In the genomic region with DNA sequence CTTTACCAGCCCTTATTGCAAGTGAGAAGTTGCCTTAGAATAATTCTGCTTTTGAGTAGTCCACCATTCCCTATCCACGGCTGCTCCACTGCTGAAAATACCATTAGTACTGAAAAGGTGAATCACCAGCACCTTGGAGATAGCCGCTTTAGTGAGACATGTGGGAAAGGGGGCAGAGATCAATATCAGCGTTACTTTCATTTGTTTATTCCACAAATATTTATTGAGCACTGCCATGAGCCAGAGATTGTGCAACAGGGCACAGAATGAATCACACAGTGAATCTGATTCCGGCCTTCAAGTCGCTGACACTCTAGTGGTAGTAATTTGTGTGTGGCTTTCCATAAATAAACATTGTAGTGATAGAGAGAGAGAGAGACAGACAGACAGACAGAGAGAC, we compare ENCODE assay signal across 27 cellular contexts. TPM values are rescaled to one million over a fixed set of nuclear protein-coding genes. Genes with fewer than 3 reads are reported as not detected.
"Had no signal": no experiment of that assay in that cellular context is flagged by ENCODE, and none has a peak within 500 bp of the region (broad histone marks: within the 10 kb centered on the region; RNA-seq: fewer than 3 reads in every experiment).

No MANE protein-coding gene starts in this region.

- H3K4me3 Mint-ChIP-seq: activated CD8-positive, alpha-beta T cell treated with anti-CD3 and anti-CD28 coated beads, Interleukin-2, amount 10 ng/mL, durations not matched to agents 7 days and 5 days; activated naive CD8-positive, alpha-beta T cell; activated T-helper 17 cell treated with anti-CD3 and anti-CD28 coated beads, Interleukin-2, amount 50 U/mL, for 72 hours; natural killer cell treated with Interleukin-12 subunit alpha and Interleukin-12 subunit beta and Interleukin-15 and Interleukin-18, amount 100 ng/mL, for 72 hours; stimulated activated naive CD8-positive, alpha-beta T cell treated with anti-CD3 and anti-CD28 coated beads, Interleukin-15, Interleukin-2, amounts not matched to agents 100 ng/mL and 50 ng/mL, for 24 hours had no signal

- H3K9me3 ChIP-seq: body of pancreas, neutrophil, ovary, prostate gland, thyroid gland had no signal

- H3K27me3 Mint-ChIP-seq: activated naive CD8-positive, alpha-beta T cell; natural killer cell treated with Interleukin-12 subunit alpha and Interleukin-12 subunit beta and Interleukin-15 and Interleukin-18, amount 100 ng/mL, for 72 hours; stimulated activated naive CD8-positive, alpha-beta T cell treated with anti-CD3 and anti-CD28 coated beads, Interleukin-15, Interleukin-2, amounts not matched to agents 100 ng/mL and 50 ng/mL, for 24 hours had no signal

- H3K27ac Mint-ChIP-seq: activated CD8-positive, alpha-beta T cell treated with anti-CD3 and anti-CD28 coated beads, Interleukin-2, amount 10 ng/mL, durations not matched to agents 7 days and 5 days; activated naive CD8-positive, alpha-beta T cell; activated T-helper 17 cell treated with anti-CD3 and anti-CD28 coated beads, Interleukin-2, amount 50 U/mL, for 72 hours; natural killer cell treated with Interleukin-12 subunit alpha and Interleukin-12 subunit beta and Interleukin-15 and Interleukin-18, amount 100 ng/mL, for 72 hours; stimulated activated naive CD8-positive, alpha-beta T cell treated with anti-CD3 and anti-CD28 coated beads, Interleukin-15, Interleukin-2, amounts not matched to agents 100 ng/mL and 50 ng/mL, for 24 hours had no signal

- H3K36me3 ChIP-seq: left lung, neutrophil, ovary, prostate gland, right atrium auricular region, thyroid gland had no signal

- H3K27me3 ChIP-seq: body of pancreas, left lung, neutrophil, ovary, right atrium auricular region, thyroid gland had no signal

- H3K4me1 Mint-ChIP-seq: activated T-helper 17 cell treated with anti-CD3 and anti-CD28 coated beads, Interleukin-2, amount 50 U/mL, for 72 hours had no signal

- H3K4me1 ChIP-seq: body of pancreas, left lung, prostate gland, right atrium auricular region, thyroid gland had no signal

- H3K4me3 ChIP-seq: body of pancreas, left lung, lung, ovary, prostate gland, right atrium auricular region, thyroid gland had no signal

- H3K27ac ChIP-seq: body of pancreas, left lung, neutrophil, ovary, prostate gland, right atrium auricular region, thyroid gland, VCaP had no signal

- ATAC-seq: activated CD4-positive, CD25-positive, alpha-beta regulatory T cell treated with anti-CD3 and anti-CD28 coated beads, Interleukin-2, amount 50 U/mL, for 24 hours; activated CD8-positive, alpha-beta T cell treated with anti-CD3 and anti-CD28 coated beads, Interleukin-2, amount 10 ng/mL, durations not matched to agents 7 days and 5 days; activated T-helper 17 cell treated with anti-CD3 and anti-CD28 coated beads, Interleukin-2, amount 50 U/mL, for 72 hours; body of pancreas; left lung; natural killer cell treated with Interleukin-12 subunit alpha and Interleukin-12 subunit beta and Interleukin-15 and Interleukin-18, amount 100 ng/mL, for 72 hours had no signal

- DNase-seq: activated CD4-positive, alpha-beta T cell treated with anti-CD3 and anti-CD28 coated beads, Interleukin-2, amount 50 U/mL, for 1 hour; activated CD8-positive, alpha-beta T cell treated with anti-CD3 and anti-CD28 coated beads, Interleukin-2, amount 10 ng/mL, durations not matched to agents 7 days and 5 days; activated naive CD4-positive, alpha-beta T cell; activated T-cell treated with anti-CD3 and anti-CD28 coated beads, Interleukin-2, amount 50 U/mL, for 1 hour; amygdala; body of pancreas; caudate nucleus; dermis blood vessel endothelial cell; effector CD8-positive, alpha-beta T cell; foreskin melanocyte; left lung; ovary; stimulated activated CD4-positive, alpha-beta T cell treated with anti-CD3 and anti-CD28 coated beads, Interleukin-1b, Interleukin-23, amount 100 ng/mL, for 48 hours; substantia nigra; thyroid gland had no signal

- H3K36me3 Mint-ChIP-seq: activated naive CD8-positive, alpha-beta T cell; natural killer cell treated with Interleukin-12 subunit alpha and Interleukin-12 subunit beta and Interleukin-15 and Interleukin-18, amount 100 ng/mL, for 72 hours had no signal

RNA-seq across cellular contexts. Expression of a gene that starts 31.5 kb away (rescaled TPM):
- total RNA-seq: activated CD8-positive, alpha-beta T cell treated with anti-CD3 and anti-CD28 coated beads, Interleukin-2, amount 10 ng/mL, durations not matched to agents 7 days and 5 days; activated T-helper 17 cell treated with anti-CD3 and anti-CD28 coated beads, Interleukin-2, amount 50 U/mL, for 72 hours; dermis blood vessel endothelial cell; natural killer cell treated with Interleukin-12 subunit alpha and Interleukin-12 subunit beta and Interleukin-15 and Interleukin-18, amount 100 ng/mL, for 72 hours; T-helper 2 cell treated with Interferon-gamma antibody and Interleukin-4, amounts not matched to agents 100 ng/mL and 5 ng/mL, for 36 hours; ureter had no signal
